26 cellular contexts compared by ENCODE assay signal in genomic region chr1:56068908-56069307, GRCh38.
DNase-seq lines count a peak whose midpoint lies in the region; ATAC-seq, FAIRE-seq and TF ChIP-seq lines count a peak whose summit lies in the region.
"Had no signal": no experiment of that assay in that cellular context is flagged by ENCODE, and none has a peak within 500 bp of the region (broad histone marks: within the 10 kb centered on the region; RNA-seq: fewer than 3 reads in every experiment).

No MANE protein-coding gene starts in this region.

- H3K4me3 ChIP-seq in IMR-90 (ENCODE audit: insufficient read depth, low read depth, low read length) = no peak overlapping the region
- H3K4me3 ChIP-seq in mammary epithelial cell (replicated peaks in 1 of 3; ENCODE audit: insufficient read depth in 1 of 3, low read depth in 2 of 3, low read length in 3 of 3) = no peak overlapping the region
- no peak overlapping the region for H3K4me3 ChIP-seq in keratinocyte (ENCODE audit: control insufficient read depth in 2 of 3, extremely low read depth in 1 of 3, insufficient read depth in 2 of 3, low read depth in 1 of 3, low read length in 3 of 3)
- H3K4me3 ChIP-seq: body of pancreas, right atrium auricular region, vagina had no signal

- H3K23ac ChIP-seq in IMR-90 (ENCODE audit: low read depth, low read length) = no peak overlapping the region

- peaks cover 9% of the 10 kb centered on the region for H3K27me3 Mint-ChIP-seq in activated T-cell treated with anti-CD3 and anti-CD28 coated beads, Interleukin-2, amount 50 U/mL, for 72 hours (ENCODE audit: low read depth)
- H3K27me3 Mint-ChIP-seq: stimulated activated naive CD8-positive, alpha-beta T cell treated with anti-CD3 and anti-CD28 coated beads, Interleukin-15, amount 100 ng/mL, for 72 hours had no signal

- H3K9me3 ChIP-seq in IMR-90 (ENCODE audit: control insufficient read depth, insufficient read depth, low read length) (no peaks in the 10 kb centered on the region), mammary epithelial cell (replicated peaks; ENCODE audit: insufficient read depth, low read length) (no peaks in the 10 kb centered on the region), keratinocyte (ENCODE audit: control insufficient read depth, low read depth, low read length) (no peaks in the 10 kb centered on the region)
- H3K9me3 ChIP-seq: body of pancreas, neutrophil, right atrium auricular region, vagina had no signal

- H3K9me1 ChIP-seq in IMR-90 (ENCODE audit: insufficient read depth, low read length) (no peaks in the 10 kb centered on the region; the same call in none of the 2 replicates), keratinocyte (ENCODE audit: control insufficient read depth, extremely low read depth, insufficient read depth, low read length) (no peaks in the 10 kb centered on the region)

- TF ChIP-seq CTCF in IMR-90 (conservative IDR thresholded peaks at IDR 0.05; ENCODE audit: low read depth, low read length) (no peak), mammary epithelial cell (conservative IDR thresholded peaks at IDR 0.05 in 1 of 2, IDR thresholded peaks at IDR 0.05 in 1 of 2; ENCODE audit: extremely low read depth in 1 of 2, insufficient read depth in 1 of 2, low read depth in 1 of 2, low read length in 2 of 2) (no peak), keratinocyte (optimal IDR thresholded peaks at IDR 0.05 in 1 of 3, IDR thresholded peaks at IDR 0.05 in 1 of 3, conservative IDR thresholded peaks at IDR 0.05 in 1 of 3; ENCODE audit: extremely low read depth in 1 of 3, insufficient read depth in 2 of 3, low read length in 3 of 3) (no peak), GM20000 (IDR thresholded peaks at IDR 0.05; ENCODE audit: extremely low read depth, missing control alignments) (no peak)

- H3K4ac ChIP-seq in IMR-90 (ENCODE audit: low read depth, low read length) = no peak overlapping the region; the same call in 1 of the 2 replicates

- POLR2A ChIA-PET in IMR-90 (lab: Charles Lee; ENCODE audit: unreplicated experiment) = no interaction called here

- H2BK120ac ChIP-seq in IMR-90 (ENCODE audit: low read depth, low read length) = no peak overlapping the region

- H3K79me2 ChIP-seq in mammary epithelial cell (ENCODE audit: insufficient read depth, low read length) (no peaks in the 10 kb centered on the region), keratinocyte (ENCODE audit: control insufficient read depth, insufficient read depth, low read length) (no peaks in the 10 kb centered on the region)

- ATAC-seq in IMR-90 (ENCODE audit: low read depth) = peak; percentile 40
- ATAC-seq in activated T-cell treated with anti-CD3 and anti-CD28 coated beads, Interleukin-2, amount 50 U/mL, for 72 hours (replicated peaks in 1 of 2) = no peak
- ATAC-seq: body of pancreas; Panc1; stimulated activated naive CD8-positive, alpha-beta T cell treated with anti-CD3 and anti-CD28 coated beads, Interleukin-15, amount 100 ng/mL, for 72 hours had no signal

- peaks cover 0 to 5% of the 10 kb centered on the region in 2 donors for H3K9me3 Mint-ChIP-seq in activated T-cell treated with anti-CD3 and anti-CD28 coated beads, Interleukin-2, amount 50 U/mL, for 72 hours
- H3K9me3 Mint-ChIP-seq: dendritic cell treated with granulocyte-macrophage colony-stimulating factor and Interleukin-4, amounts not matched to agents 40 ng/mL and 50 ng/mL, for 4 days; mesothelial cell of epicardium had no signal

- in situ Hi-C loops in IMR-90 (cut with MboI; ENCODE audit: low sequenced_read_pairs) (no loop called here), mammary epithelial cell (cut with MboI; ENCODE audit: low sequenced_read_pairs in 2 of 2) (no loop called here)

- intact Hi-C loops in IMR-90 (cut with micrococcal nuclease) (loop anchor here (10.0 kb wide), 2 partner anchors 416 to 564 kb away; no protein-coding TSS in a partner anchor), mammary epithelial cell (cut with micrococcal nuclease) (no loop called here)

- H3K9ac ChIP-seq in IMR-90 (ENCODE audit: low read depth, low read length) (no peak overlapping the region), mammary epithelial cell (ENCODE audit: insufficient read depth, low read length) (no peak overlapping the region), keratinocyte (ENCODE audit: control insufficient read depth, extremely low read depth, insufficient read depth, low read length) (no peak overlapping the region)
- H3K9ac ChIP-seq: KMS-11 had no signal

- no CpG with 5 or more reads among the region's 1 CpG for WGBS in IMR-90 (ENCODE audit: extremely low coverage in 2 of 2, insufficient read length in 1 of 2), 2 experiments
- WGBS in mammary epithelial cell (ENCODE audit: low coverage, missing lambda C conversion rate) = 0% methylated on average over 1 of the region's 1 CpG

- no peaks in the 10 kb centered on the region for H3K4me1 Mint-ChIP-seq in activated T-cell treated with anti-CD3 and anti-CD28 coated beads, Interleukin-2, amount 50 U/mL, for 72 hours (ENCODE audit: low read depth)
- H3K4me1 Mint-ChIP-seq: CD4-positive, alpha-beta memory T cell; stimulated activated naive CD8-positive, alpha-beta T cell treated with anti-CD3 and anti-CD28 coated beads, Interleukin-15, amount 100 ng/mL, for 72 hours had no signal

- no peak overlapping the region; the same call in 1 of the 2 replicates for H2BK20ac ChIP-seq in IMR-90 (ENCODE audit: low read depth, low read length)

- H2BK15ac ChIP-seq in IMR-90 (ENCODE audit: low read depth, low read length) = no peak overlapping the region; the same call in 1 of the 3 replicates

- CTCF ChIA-PET in IMR-90 (lab: Yijun Ruan, JAX) (no interaction called here), mammary epithelial cell (lab: Charles Lee; ENCODE audit: low non-redundant PET) (no interaction called here)

- H3K27me3 ChIP-seq in IMR-90 (ENCODE audit: control insufficient read depth, insufficient read depth, low read length) (no peaks in the 10 kb centered on the region), mammary epithelial cell (ENCODE audit: insufficient read depth, low read length) (no peaks in the 10 kb centered on the region), keratinocyte (ENCODE audit: control insufficient read depth, extremely low read depth, insufficient read depth, low read length) (no peaks in the 10 kb centered on the region)
- H3K27me3 ChIP-seq: body of pancreas, neutrophil, right atrium auricular region, vagina had no signal

- DNase-seq in AG08395 (ENCODE audit: low spot score) = peak; percentile 57
- peak; percentile 68 for DNase-seq in IMR-90
- DNase-seq in mammary epithelial cell = peak; percentile 63
- DNase-seq in keratinocyte (ENCODE audit: low read depth, low spot score) = no peak
- DNase-seq in NCI-H2081 (lab: John Stamatoyannopoulos, UW) = no peak
- DNase-seq in activated CD8-positive, alpha-beta memory T cell treated with anti-CD3 and anti-CD28 coated beads, Interleukin-2, amount 50 U/mL, for 4 hours = no peak
- DNase-seq in GM20000 (ENCODE audit: low spot score) = no peak
- DNase-seq in activated T-cell treated with anti-CD3 and anti-CD28 coated beads, Interleukin-2, amount 50 U/mL, for 72 hours = no peak
- DNase-seq: ACHN; activated naive CD4-positive, alpha-beta T cell treated with anti-CD3 and anti-CD28 coated beads, Interleukin-2, amount 50 U/mL, for 16 hours; CD4-positive, alpha-beta memory T cell; GOT3; kidney glomerular epithelial cell; NCI-H1105; NCI-H2107; NCI-H774; stimulated activated naive CD8-positive, alpha-beta T cell treated with anti-CD3 and anti-CD28 coated beads, Interleukin-15, amount 100 ng/mL, for 72 hours; SW 1271 had no signal

- H3K4me3 Mint-ChIP-seq in activated T-cell treated with anti-CD3 and anti-CD28 coated beads, Interleukin-2, amount 50 U/mL, for 72 hours = no peak overlapping the region
- H3K4me3 Mint-ChIP-seq: CD4-positive, alpha-beta memory T cell; dendritic cell treated with granulocyte-macrophage colony-stimulating factor and Interleukin-4, amounts not matched to agents 40 ng/mL and 50 ng/mL, for 4 days; mesothelial cell of epicardium; stimulated activated naive CD8-positive, alpha-beta T cell treated with anti-CD3 and anti-CD28 coated beads, Interleukin-15, amount 100 ng/mL, for 72 hours had no signal

- H3K18ac ChIP-seq in IMR-90 (ENCODE audit: low read depth, low read length) = no peak overlapping the region

- H3K79me1 ChIP-seq in IMR-90 (ENCODE audit: low read depth in 1 of 2, low read length in 2 of 2) = no peaks in the 10 kb centered on the region

- no peak overlapping the region for H3K56ac ChIP-seq in IMR-90 (ENCODE audit: extremely low read depth, insufficient read depth, low read length)

- peaks cover 9% of the 10 kb centered on the region for H3K4me1 ChIP-seq in IMR-90 (ENCODE audit: control insufficient read depth, insufficient read depth, low read length)
- H3K4me1 ChIP-seq in mammary epithelial cell (ENCODE audit: insufficient read depth, low read length) = peaks cover 35% of the 10 kb centered on the region
- H3K4me1 ChIP-seq in keratinocyte (ENCODE audit: control insufficient read depth, extremely low read depth, insufficient read depth, low read length) = peaks cover 33% of the 10 kb centered on the region

- dilution Hi-C loops in IMR-90 (cut with HindIII; ENCODE audit: low sequenced_read_pairs, unreplicated experiment) = no loop called here
- dilution Hi-C loops in mammary epithelial cell (cut with HindIII; ENCODE audit: low sequenced_read_pairs) = no loop called here
- dilution Hi-C loops in keratinocyte (cut with MboI; ENCODE audit: extremely low pct_ligation_motif_present, low sequenced_read_pairs) = no loop called here

- no peak overlapping the region for H2AK9ac ChIP-seq in IMR-90 (replicated peaks; ENCODE audit: low read depth, low read length, poor library complexity)

- peak; percentile 84 for FAIRE-seq in keratinocyte (lab: Jason Lieb, UNC)

- no TSS peak for BruUV-seq in IMR-90 (replicated peaks; lab: Mats Ljungman, UMichigan)
- BruUV-seq in mammary epithelial cell (replicated peaks; lab: Mats Ljungman, UMichigan) = no TSS peak

- no peaks in the 10 kb centered on the region for H3K36me3 Mint-ChIP-seq in activated T-cell treated with anti-CD3 and anti-CD28 coated beads, Interleukin-2, amount 50 U/mL, for 72 hours (ENCODE audit: insufficient read depth in 2 of 2)
- H3K36me3 Mint-ChIP-seq: CD4-positive, alpha-beta memory T cell; mesothelial cell of epicardium had no signal

- H2AFZ ChIP-seq in IMR-90 (replicated peaks; ENCODE audit: low read length, poor library complexity) (no peak overlapping the region), mammary epithelial cell (ENCODE audit: low read depth, low read length) (peak overlapping the region; percentile 32), keratinocyte (ENCODE audit: control insufficient read depth, low read length) (no peak overlapping the region)

- no peak for TF ChIP-seq RAD21 in IMR-90 (IDR thresholded peaks at IDR 0.05; ENCODE audit: low read length)

- H3K4me2 ChIP-seq in IMR-90 (ENCODE audit: low read depth, low read length) (no peak overlapping the region), mammary epithelial cell (ENCODE audit: insufficient read depth, low read depth, low read length) (peak overlapping the region; percentile 39), keratinocyte (ENCODE audit: control insufficient read depth, extremely low read depth, insufficient read depth, low read depth, low read length) (no peak overlapping the region)
- H3K4me2 ChIP-seq: KMS-11 had no signal

- H3K36me3 ChIP-seq in IMR-90 (ENCODE audit: control insufficient read depth, insufficient read depth, low read length) (no peaks in the 10 kb centered on the region), mammary epithelial cell (ENCODE audit: insufficient read depth, low read length) (no peaks in the 10 kb centered on the region), keratinocyte (ENCODE audit: control insufficient read depth in 2 of 2, extremely low read depth in 1 of 2, insufficient read depth in 2 of 2, low read length in 2 of 2) (no peaks in the 10 kb centered on the region)
- H3K36me3 ChIP-seq: neutrophil, right atrium auricular region, vagina had no signal

- H3K14ac ChIP-seq in IMR-90 (replicated peaks; ENCODE audit: low read depth, low read length) = no peak overlapping the region; the same call in 1 of the 2 replicates

- no peak overlapping the region for H4K5ac ChIP-seq in IMR-90 (ENCODE audit: low read depth, low read length)

- H3K27ac ChIP-seq in IMR-90 (ENCODE audit: insufficient read depth, low read length) (no peak overlapping the region), mammary epithelial cell (ENCODE audit: insufficient read depth, low read depth, low read length) (peak overlapping the region; percentile 51), keratinocyte (ENCODE audit: control insufficient read depth, insufficient read depth, low read length) (no peak overlapping the region)
- H3K27ac ChIP-seq: body of pancreas, KMS-11, neutrophil, right atrium auricular region had no signal

- H4K8ac ChIP-seq in IMR-90 (ENCODE audit: low read depth in 2 of 2, low read length in 2 of 2) = no peak overlapping the region

- H2BK5ac ChIP-seq in IMR-90 (ENCODE audit: low read depth, low read length, poor library complexity, severe bottlenecking) = no peak overlapping the region

- no peak overlapping the region for H3K27ac Mint-ChIP-seq in activated T-cell treated with anti-CD3 and anti-CD28 coated beads, Interleukin-2, amount 50 U/mL, for 72 hours
- H3K27ac Mint-ChIP-seq: CD4-positive, alpha-beta memory T cell; dendritic cell treated with granulocyte-macrophage colony-stimulating factor and Interleukin-4, amounts not matched to agents 40 ng/mL and 50 ng/mL, for 4 days; mesothelial cell of epicardium; stimulated activated naive CD8-positive, alpha-beta T cell treated with anti-CD3 and anti-CD28 coated beads, Interleukin-15, amount 100 ng/mL, for 72 hours had no signal

- no peak for TF ChIP-seq POLR2A in IMR-90 (IDR thresholded peaks at IDR 0.05; ENCODE audit: low read depth, low read length)

- no peak overlapping the region for H4K91ac ChIP-seq in IMR-90 (ENCODE audit: insufficient read depth, low read depth, low read length)

- H4K20me1 ChIP-seq in IMR-90 (ENCODE audit: insufficient read depth, low read length) (no peaks in the 10 kb centered on the region), mammary epithelial cell (ENCODE audit: insufficient read depth, low read length) (no peaks in the 10 kb centered on the region), keratinocyte (ENCODE audit: control insufficient read depth, extremely low read depth, insufficient read depth, low read length) (no peaks in the 10 kb centered on the region)

- H2AK5ac ChIP-seq in IMR-90 (ENCODE audit: low read depth, low read length) = no peak overlapping the region; the same call in 1 of the 2 replicates

Comparison
In these comparisons a context has a peak if more than half of its experiments do, and no peak if none do; other contexts are left out.
1. DNase-seq: peak in AG08395 (single experiment), IMR-90 (single experiment) and mammary epithelial cell (single experiment); none in keratinocyte (single experiment), NCI-H2081 (0 of 2), activated CD8-positive, alpha-beta memory T cell treated with anti-CD3 and anti-CD28 coated beads, Interleukin-2, amount 50 U/mL, for 4 hours (single experiment), GM20000 (single experiment) and activated T-cell treated with anti-CD3 and anti-CD28 coated beads, Interleukin-2, amount 50 U/mL, for 72 hours (0 of 2).